ENCODE assay signal across 15 cellular contexts in the genomic region with DNA sequence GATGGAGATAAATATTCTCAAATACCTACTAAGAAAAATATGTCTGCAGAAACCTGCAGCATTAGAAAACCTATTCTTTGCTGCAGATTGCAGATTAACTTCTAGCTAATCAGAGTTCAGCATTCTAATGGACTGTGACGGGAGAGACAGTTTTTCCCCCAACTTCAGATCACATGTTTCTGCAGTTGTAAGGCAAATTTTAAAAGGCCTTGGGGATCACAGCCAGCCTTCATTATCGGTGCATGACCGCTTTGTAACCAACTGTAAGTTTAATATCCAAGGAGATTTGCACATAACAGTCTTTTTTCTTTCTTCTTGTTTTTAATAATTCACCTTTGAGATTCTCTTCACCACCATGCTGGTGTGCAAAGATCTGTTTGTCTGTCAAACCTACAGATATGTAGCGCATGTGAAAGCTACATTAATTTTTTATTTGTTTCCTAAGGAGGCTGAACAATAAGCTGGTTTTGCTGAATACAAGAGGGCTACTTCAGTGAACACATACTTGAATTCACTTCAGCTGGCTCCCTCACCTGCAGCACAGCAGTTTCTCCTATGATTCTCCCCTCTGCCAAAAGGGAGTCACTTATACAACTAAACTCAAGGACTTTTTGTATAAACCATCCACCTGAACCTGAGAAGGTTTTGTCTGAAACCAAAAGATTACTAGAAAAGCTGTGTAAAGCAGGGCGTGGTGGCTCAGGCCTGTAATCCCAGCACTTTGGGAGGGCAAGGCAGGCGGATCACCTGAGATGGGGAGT.
"Had no signal": no experiment of that assay in that cellular context is flagged by ENCODE, and none has a peak within 500 bp of the region (broad histone marks: within the 10 kb centered on the region; RNA-seq: fewer than 3 reads in every experiment).

No MANE protein-coding gene starts in this region.

- H3K4me3 ChIP-seq: body of pancreas, gastroesophageal sphincter, heart right ventricle, lung, ovary, sigmoid colon, spleen had no signal

- H3K4me1 ChIP-seq: body of pancreas, gastroesophageal sphincter, heart right ventricle, sigmoid colon, spleen had no signal

- H3K36me3 ChIP-seq: gastroesophageal sphincter, heart right ventricle, ovary, sigmoid colon, spleen had no signal

- H3K9me3 ChIP-seq: body of pancreas, gastroesophageal sphincter, heart right ventricle, ovary, sigmoid colon, spleen had no signal

- DNase-seq: activated CD4-positive, alpha-beta T cell treated with anti-CD3 and anti-CD28 coated beads for 4 hours; activated CD8-positive, alpha-beta T cell treated with anti-CD3 and anti-CD28 coated beads for 36 hours; activated effector memory CD4-positive, alpha-beta T cell treated with anti-CD3 and anti-CD28 coated beads, Interleukin-2, amount 50 U/mL, for 16 hours; activated T-cell treated with anti-CD3 and anti-CD28 coated beads, Interleukin-2, amount 50 U/mL, for 4 hours; amygdala; body of pancreas; caudate nucleus; erythroblast; heart right ventricle; ovary; sigmoid colon; spleen had no signal

- H3K27ac ChIP-seq: body of pancreas, gastroesophageal sphincter, heart right ventricle, ovary, sigmoid colon, spleen had no signal

- H3K27me3 ChIP-seq: body of pancreas, gastroesophageal sphincter, ovary, sigmoid colon, spleen had no signal

- ATAC-seq: activated CD8-positive, alpha-beta T cell treated with anti-CD3 and anti-CD28 coated beads for 36 hours; activated naive CD4-positive, alpha-beta T cell treated with anti-CD3 and anti-CD28 coated beads, Interleukin-2, amount 50 U/mL, for 72 hours; activated T-cell treated with anti-CD3 and anti-CD28 coated beads, Interleukin-2, amount 50 U/mL, for 4 hours; body of pancreas; gastroesophageal sphincter; heart right ventricle had no signal
